In genomic region chr4:109877400-109877799, GRCh38 we compare ENCODE assay signal across 14 cellular contexts.
DNase-seq lines count a peak whose midpoint lies in the region; ATAC-seq and TF ChIP-seq lines count a peak whose summit lies in the region.
"Had no signal": no experiment of that assay in that cellular context is flagged by ENCODE, and none has a peak within 500 bp of the region (broad histone marks: within the 10 kb centered on the region; RNA-seq: fewer than 3 reads in every experiment).

No MANE protein-coding gene starts in this region.

- ATAC-seq in GM19328 (IDR thresholded peaks at IDR 0.05; ENCODE audit: unreplicated experiment) (peak; percentile 79), HG02610 (IDR thresholded peaks at IDR 0.05; ENCODE audit: unreplicated experiment) (peak; percentile 83), HG03342 (IDR thresholded peaks at IDR 0.05; ENCODE audit: unreplicated experiment) (peak; percentile 79), HG03196 (IDR thresholded peaks at IDR 0.05; ENCODE audit: unreplicated experiment) (no peak)

- TF ChIP-seq CTCF in GM12864 (IDR thresholded peaks at IDR 0.05; ENCODE audit: low read depth, low read length, missing control alignments): no peak

- no peak overlapping the region for H3K4me3 ChIP-seq in GM12864 (ENCODE audit: low read depth, low read length)
- H3K4me3 ChIP-seq: ascending aorta, hepatocyte had no signal

- peak; percentile 16 for DNase-seq in GM12864 (ENCODE audit: low read depth)
- no peak for DNase-seq in DMS 273 treated with DMSO at 0.1 percent for 48 hours (lab: John Stamatoyannopoulos, UW)
- no peak for DNase-seq in stimulated activated CD4-positive, alpha-beta T cell treated with anti-CD3 and anti-CD28 coated beads, Interleukin-12 subunit alpha, Interleukin-12 subunit beta, amount 100 ng/mL, for 4 hours
- DNase-seq in DMS153 treated with DMSO at 0.1 percent for 48 hours (lab: John Stamatoyannopoulos, UW; ENCODE audit: unreplicated experiment): no peak
- DNase-seq: activated B cell treated with CpG ODN at 0.5 μM for 24 hours, MV-4-11, NCI-H510A, posterior cingulate gyrus had no signal
